In genomic region chr1:224860488-224860887, GRCh38 we compare ENCODE assay signal across 19 cellular contexts.
DNase-seq lines count a peak whose midpoint lies in the region; FAIRE-seq and TF ChIP-seq lines count a peak whose summit lies in the region.
"Had no signal": no experiment of that assay in that cellular context is flagged by ENCODE, and none has a peak within 500 bp of the region (broad histone marks: within the 10 kb centered on the region; RNA-seq: fewer than 3 reads in every experiment).

No MANE protein-coding gene starts in this region.

- no peak overlapping the region for H3K27ac ChIP-seq in WERI-Rb-1
- H3K27ac ChIP-seq: BLaER1, C4-2B had no signal

- no peak overlapping the region for H3K4me3 ChIP-seq in WERI-Rb-1 (ENCODE audit: low read depth, low read length)
- H3K4me3 ChIP-seq: BLaER1, GM23338 had no signal

- H3K27me3 ChIP-seq in WERI-Rb-1 (ENCODE audit: insufficient read depth, low read depth, severe bottlenecking) = no peaks in the 10 kb centered on the region
- H3K27me3 ChIP-seq: BLaER1 had no signal

- DNase-seq in NCI-H82 (lab: John Stamatoyannopoulos, UW) (peak; percentile 92), WERI-Rb-1 (peak; percentile 39), myocyte (ENCODE audit: low read depth) (peak; percentile 64), AG20443 (ENCODE audit: low spot score) (no peak), urothelium cell line (ENCODE audit: low spot score) (no peak), ureter (ENCODE audit: low spot score) (no peak)
- DNase-seq: Caco-2; CD4-positive, CD25-positive, alpha-beta regulatory T cell; CD8-positive, alpha-beta T cell; DMS53; DMS79 treated with DMSO at 0.1 percent for 48 hours; GF-D8; H9; HFFc6 had no signal

- no peak for TF ChIP-seq CTCF in WERI-Rb-1 (IDR thresholded peaks at IDR 0.05; ENCODE audit: low read depth, low read length)

- H3K36me3 ChIP-seq in WERI-Rb-1 = no peaks in the 10 kb centered on the region
- H3K36me3 ChIP-seq: BLaER1 had no signal

- no peak for FAIRE-seq in urothelium cell line (lab: Jason Lieb, UNC)
- FAIRE-seq: GM12891, GM18507 had no signal

- no peaks in the 10 kb centered on the region for H3K9me3 ChIP-seq in WERI-Rb-1 (ENCODE audit: severe bottlenecking)

Comparison
In these comparisons a context has a peak if more than half of its experiments do, and no peak if none do; other contexts are left out.
1. DNase-seq: peak in NCI-H82 (single experiment), WERI-Rb-1 (single experiment) and myocyte (single experiment); none in AG20443 (single experiment), urothelium cell line (single experiment) and ureter (single experiment).